ENCODE assay signal across 26 cellular contexts in genomic region chr15:89396723-89397652, GRCh38.
DNase-seq lines count a peak whose midpoint lies in the region; ATAC-seq, FAIRE-seq and TF ChIP-seq lines count a peak whose summit lies in the region.
"Had no signal": no experiment of that assay in that cellular context is flagged by ENCODE, and none has a peak within 500 bp of the region (broad histone marks: within the 10 kb centered on the region; RNA-seq: fewer than 3 reads in every experiment).

No MANE protein-coding gene starts in this region.

- H3K9ac ChIP-seq in endodermal cell (ENCODE audit: extremely low read depth, low read length, poor library complexity, severe bottlenecking): no peak overlapping the region
- H3K9ac ChIP-seq: parathyroid adenoma had no signal

- peaks cover 100% of the 10 kb centered on the region for H3K27me3 ChIP-seq in endodermal cell (ENCODE audit: control insufficient read depth, insufficient read depth, low read length, poor library complexity, severe bottlenecking)

- ATAC-seq in GM18511 (IDR thresholded peaks at IDR 0.05; ENCODE audit: unreplicated experiment): no peak
- ATAC-seq: activated CD8-positive, alpha-beta T cell treated with anti-CD3 and anti-CD28 coated beads for 36 hours; left colon had no signal

- H3K4me1 ChIP-seq in endodermal cell (ENCODE audit: control insufficient read depth, insufficient read depth, low read length): peaks cover 9% of the 10 kb centered on the region
- H3K4me1 ChIP-seq: parathyroid adenoma had no signal

- peak overlapping the region; percentile 5 for H3K27ac ChIP-seq in endodermal cell (ENCODE audit: low read depth, low read length)
- H3K27ac ChIP-seq: parathyroid adenoma, Peyer's patch, skin epidermis, suprapubic skin, upper lobe of right lung had no signal

- no peak overlapping the region for H3K4me3 Mint-ChIP-seq in endodermal cell
- H3K4me3 Mint-ChIP-seq: activated CD8-positive, alpha-beta T cell treated with anti-CD3 and anti-CD28 coated beads for 36 hours; activated T-helper 1 cell treated with anti-CD3 and anti-CD28 coated beads, Interleukin-12 subunit alpha, Interleukin-12 subunit beta, Interleukin-2, Interleukin-4 antibody, amounts not matched to agents 30 ng/mL and 10 ng/mL and 1 ng/mL, durations not matched to agents 14 hours and 24 hours and 36 hours; immature natural killer cell; nephron progenitor cell had no signal

- H3K9me3 ChIP-seq in endodermal cell (ENCODE audit: control insufficient read depth, low read length): no peaks in the 10 kb centered on the region
- H3K9me3 ChIP-seq: Peyer's patch, suprapubic skin, upper lobe of right lung had no signal

- peaks cover 29% of the 10 kb centered on the region for H3K4me1 Mint-ChIP-seq in endodermal cell
- H3K4me1 Mint-ChIP-seq: nephron progenitor cell had no signal

- H3K27ac Mint-ChIP-seq in endodermal cell: no peak overlapping the region
- H3K27ac Mint-ChIP-seq: activated CD8-positive, alpha-beta T cell treated with anti-CD3 and anti-CD28 coated beads for 36 hours; activated T-helper 1 cell treated with anti-CD3 and anti-CD28 coated beads, Interleukin-12 subunit alpha, Interleukin-12 subunit beta, Interleukin-2, Interleukin-4 antibody, amounts not matched to agents 30 ng/mL and 10 ng/mL and 1 ng/mL, durations not matched to agents 14 hours and 24 hours and 36 hours; immature natural killer cell; nephron progenitor cell had no signal

- H3K4me3 ChIP-seq in endodermal cell (ENCODE audit: low read length): no peak overlapping the region
- H3K4me3 ChIP-seq: dorsolateral prefrontal cortex, Peyer's patch, skin epidermis, suprapubic skin, upper lobe of right lung had no signal

- H3K36me3 Mint-ChIP-seq in endodermal cell (ENCODE audit: low read depth): no peaks in the 10 kb centered on the region

- H3K36me3 ChIP-seq in endodermal cell (ENCODE audit: control insufficient read depth, insufficient read depth, low read length): no peaks in the 10 kb centered on the region
- H3K36me3 ChIP-seq: Peyer's patch, suprapubic skin, upper lobe of right lung had no signal

- no peak for FAIRE-seq in D721Med (lab: Jason Lieb, UNC)
- FAIRE-seq: frontal cortex, GM19239 had no signal

- TF ChIP-seq CTCF in endodermal cell (conservative IDR thresholded peaks at IDR 0.05): no peak
- no peak for TF ChIP-seq CTCF in D721Med (IDR thresholded peaks at IDR 0.05; ENCODE audit: insufficient read depth, missing control alignments)

- peak; percentile 19 for DNase-seq in NCI-H510A treated with DMSO at 0.1 percent for 48 hours (lab: John Stamatoyannopoulos, UW)
- no peak for DNase-seq in NCI-H510A (lab: John Stamatoyannopoulos, UW)
- DNase-seq in NCI-H526 treated with DMSO at 0.1 percent for 48 hours (lab: John Stamatoyannopoulos, UW): peak; percentile 63
- DNase-seq in endodermal cell: peak; percentile 88
- DNase-seq in D721Med (ENCODE audit: insufficient read length, low spot score): no peak
- no peak for DNase-seq in NCI-H187 (lab: John Stamatoyannopoulos, UW)
- DNase-seq in activated CD4-positive, alpha-beta T cell treated with anti-CD3 and anti-CD28 coated beads for 48 hours: no peak
- DNase-seq: activated CD8-positive, alpha-beta memory T cell treated with anti-CD3 and anti-CD28 coated beads, Interleukin-2, amount 50 U/mL, for 48 hours; activated CD8-positive, alpha-beta T cell treated with anti-CD3 and anti-CD28 coated beads for 36 hours; activated naive CD4-positive, alpha-beta T cell treated with anti-CD3 and anti-CD28 coated beads, Interleukin-2, amount 50 U/mL, for 16 hours; dorsolateral prefrontal cortex; immature natural killer cell; left colon; nephron progenitor cell; retina; SHP77 treated with DMSO at 0.1 percent for 48 hours; stimulated activated naive CD4-positive, alpha-beta T cell treated with Interleukin-2 at 50 U/mL for 16 hours; upper lobe of right lung had no signal

- H3K27me3 Mint-ChIP-seq in endodermal cell (ENCODE audit: insufficient read depth): peaks cover 98% of the 10 kb centered on the region

- no peaks in the 10 kb centered on the region for H3K9me3 Mint-ChIP-seq in endodermal cell
- H3K9me3 Mint-ChIP-seq: activated CD8-positive, alpha-beta T cell treated with anti-CD3 and anti-CD28 coated beads for 36 hours; activated T-helper 1 cell treated with anti-CD3 and anti-CD28 coated beads, Interleukin-12 subunit alpha, Interleukin-12 subunit beta, Interleukin-2, Interleukin-4 antibody, amounts not matched to agents 30 ng/mL and 10 ng/mL and 1 ng/mL, durations not matched to agents 14 hours and 24 hours and 36 hours; immature natural killer cell; nephron progenitor cell had no signal

- WGBS in endodermal cell (ENCODE audit: insufficient coverage in 1 of 2, insufficient read length in 1 of 2), 2 experiments: 22 to 27% methylated on average over 6 to 12 of the region's 12 CpGs

Comparison
In these comparisons a context has a peak if more than half of its experiments do, and no peak if none do; other contexts are left out.
1. DNase-seq: peak in NCI-H510A treated with DMSO at 0.1 percent for 48 hours (single experiment), NCI-H526 treated with DMSO at 0.1 percent for 48 hours (single experiment) and endodermal cell (single experiment); none in NCI-H510A (single experiment), D721Med (single experiment), NCI-H187 (0 of 2) and activated CD4-positive, alpha-beta T cell treated with anti-CD3 and anti-CD28 coated beads for 48 hours (single experiment).